Comparison of ENCODE assay signal across 11 cellular contexts in the genomic region with DNA sequence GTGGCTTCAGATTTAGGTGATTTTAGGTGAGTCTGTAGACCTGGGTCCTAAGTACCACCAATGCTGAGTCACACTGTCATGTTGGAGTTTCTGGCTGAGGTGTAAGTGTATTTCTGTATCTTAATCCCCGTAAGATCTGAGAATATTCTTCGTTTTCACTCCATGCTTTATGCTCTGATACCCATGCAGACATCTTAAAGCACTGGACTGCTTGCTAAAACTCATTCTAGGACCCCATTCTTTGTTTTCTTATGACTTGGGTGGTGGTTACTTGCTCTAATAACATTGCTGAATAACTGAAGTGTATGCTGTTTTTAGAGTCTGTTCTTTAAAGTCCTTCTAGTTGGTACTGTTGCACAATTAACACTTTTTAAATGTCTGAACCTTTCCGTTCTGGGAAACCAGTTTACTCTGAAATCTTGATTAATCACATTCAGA. TPM values are rescaled to one million over a fixed set of nuclear protein-coding genes. Genes with fewer than 3 reads are reported as not detected.
DNase-seq lines count a peak whose midpoint lies in the region; ATAC-seq and TF ChIP-seq lines count a peak whose summit lies in the region.
"Had no signal": no experiment of that assay in that cellular context is flagged by ENCODE, and none has a peak within 500 bp of the region (broad histone marks: within the 10 kb centered on the region; RNA-seq: fewer than 3 reads in every experiment).

No MANE protein-coding gene starts in this region.

- H3K9me3 ChIP-seq in fibroblast of lung (ENCODE audit: control insufficient read depth, insufficient read depth, low read depth, low read length) (no peaks in the 10 kb centered on the region), Karpas-422 (ENCODE audit: low read length) (no peaks in the 10 kb centered on the region)

- POLR2A ChIA-PET in T-cell (lab: Charles Lee): interaction anchor here in 1 of 2 donors (0.5 kb wide), 1 partner anchor 38 kb away, joined by 3 read pairs; no protein-coding TSS in a partner anchor

- H4K20me1 ChIP-seq in fibroblast of lung (ENCODE audit: control insufficient read depth, extremely low read depth, insufficient read depth, low read length) (peaks cover 22% of the 10 kb centered on the region), Karpas-422 (ENCODE audit: insufficient read depth, low read depth, low read length) (peaks cover 55% of the 10 kb centered on the region)

- H3K27ac Mint-ChIP-seq in activated T-cell treated with anti-CD3 and anti-CD28 coated beads, Interleukin-2, amount 50 U/mL, for 72 hours: peak overlapping the region; percentile 93
- H3K27ac Mint-ChIP-seq in T-cell: peak overlapping the region; percentile 74 to 89
- H3K27ac Mint-ChIP-seq in stimulated activated naive CD8-positive, alpha-beta T cell treated with anti-CD3 and anti-CD28 coated beads, Interleukin-15, amount 100 ng/mL, for 72 hours: peak overlapping the region; percentile 68 to 78

- no peak overlapping the region for H3K9ac ChIP-seq in fibroblast of lung (ENCODE audit: insufficient read depth, low read length)
- H3K9ac ChIP-seq in Karpas-422 (ENCODE audit: low read length): no peak overlapping the region

- H3K27me3 ChIP-seq in fibroblast of lung (ENCODE audit: control insufficient read depth, insufficient read depth, low read length) (no peaks in the 10 kb centered on the region), Karpas-422 (ENCODE audit: low read length) (no peaks in the 10 kb centered on the region)

- H3K4me1 ChIP-seq in fibroblast of lung (ENCODE audit: control insufficient read depth, extremely low read depth, insufficient read depth, low read length) (peaks cover 13% of the 10 kb centered on the region), Karpas-422 (ENCODE audit: low read length) (peaks cover 51% of the 10 kb centered on the region)

- H3K4me1 Mint-ChIP-seq in activated T-cell treated with anti-CD3 and anti-CD28 coated beads, Interleukin-2, amount 50 U/mL, for 72 hours (ENCODE audit: low read depth): peaks cover 98% of the 10 kb centered on the region
- peaks cover 94 to 95% (median 94%) of the 10 kb centered on the region in 3 donors for H3K4me1 Mint-ChIP-seq in T-cell
- peaks cover 95% of the 10 kb centered on the region for H3K4me1 Mint-ChIP-seq in stimulated activated naive CD8-positive, alpha-beta T cell treated with anti-CD3 and anti-CD28 coated beads, Interleukin-15, amount 100 ng/mL, for 72 hours

- H3K27ac ChIP-seq in fibroblast of lung (ENCODE audit: insufficient read depth, low read length) (no peak overlapping the region), Karpas-422 (ENCODE audit: low read length) (no peak overlapping the region)

- peaks cover 85% of the 10 kb centered on the region for H3K79me2 ChIP-seq in fibroblast of lung (ENCODE audit: control insufficient read depth, insufficient read depth, low read length)
- H3K79me2 ChIP-seq in Karpas-422 (ENCODE audit: low read length): peaks cover 87% of the 10 kb centered on the region

- peak; percentile 63 to 66 for ATAC-seq in activated T-cell treated with anti-CD3 and anti-CD28 coated beads, Interleukin-2, amount 50 U/mL, for 72 hours (replicated peaks in 1 of 2)
- ATAC-seq in T-cell (replicated peaks in 1 of 4): no peak
- peak; percentile 49 for ATAC-seq in stimulated activated naive CD8-positive, alpha-beta T cell treated with anti-CD3 and anti-CD28 coated beads, Interleukin-15, amount 100 ng/mL, for 72 hours

- H3K27me3 Mint-ChIP-seq in activated T-cell treated with anti-CD3 and anti-CD28 coated beads, Interleukin-2, amount 50 U/mL, for 72 hours (ENCODE audit: low read depth): no peaks in the 10 kb centered on the region
- no peaks in the 10 kb centered on the region for H3K27me3 Mint-ChIP-seq in T-cell
- no peaks in the 10 kb centered on the region for H3K27me3 Mint-ChIP-seq in stimulated activated naive CD8-positive, alpha-beta T cell treated with anti-CD3 and anti-CD28 coated beads, Interleukin-15, amount 100 ng/mL, for 72 hours

- no peak for TF ChIP-seq CTCF in fibroblast of lung (conservative IDR thresholded peaks at IDR 0.05 in 1 of 2, IDR thresholded peaks at IDR 0.05 in 1 of 2; ENCODE audit: low read depth in 1 of 2, low read length in 2 of 2)

- H3K4me2 ChIP-seq in fibroblast of lung (ENCODE audit: extremely low read depth, insufficient read depth, low read length) (peak overlapping the region; percentile 15), Karpas-422 (ENCODE audit: low read depth, low read length, poor library complexity, severe bottlenecking) (no peak overlapping the region)

- H3K4me3 ChIP-seq in fibroblast of lung (replicated peaks in 1 of 4; ENCODE audit: control extremely low read depth in 1 of 4, insufficient read depth in 1 of 4, low read depth in 3 of 4, low read length in 4 of 4) (no peak overlapping the region), Karpas-422 (ENCODE audit: low read length) (no peak overlapping the region)

- no peaks in the 10 kb centered on the region for H3K9me2 ChIP-seq in Karpas-422 (replicated peaks; ENCODE audit: insufficient read depth, low read length)

- intact Hi-C loops in head of caudate nucleus (cut with DNase I): no loop called here

- DNase-seq in activated T-cell treated with anti-CD3 and anti-CD28 coated beads, Interleukin-2, amount 50 U/mL, for 72 hours: peak; percentile 19 to 23
- DNase-seq in activated T-cell treated with anti-CD3 and anti-CD28 coated beads for 4 hours (no peak), T-cell (no peak), fibroblast of lung (ENCODE audit: low read depth in 2 of 2) (no peak), head of caudate nucleus (no peak), Karpas-422 (no peak)
- no peak for DNase-seq in stimulated activated naive CD8-positive, alpha-beta T cell treated with anti-CD3 and anti-CD28 coated beads, Interleukin-15, amount 100 ng/mL, for 72 hours
- no peak for DNase-seq in effector CD4-positive, alpha-beta T cell
- DNase-seq: activated effector memory CD4-positive, alpha-beta T cell treated with anti-CD3 and anti-CD28 coated beads, Interleukin-2, amount 50 U/mL, for 16 hours; AML-193; NCI-H446 had no signal

- H3K9me3 Mint-ChIP-seq in activated T-cell treated with anti-CD3 and anti-CD28 coated beads, Interleukin-2, amount 50 U/mL, for 72 hours: no peaks in the 10 kb centered on the region
- no peaks in the 10 kb centered on the region for H3K9me3 Mint-ChIP-seq in T-cell
- no peaks in the 10 kb centered on the region for H3K9me3 Mint-ChIP-seq in stimulated activated naive CD8-positive, alpha-beta T cell treated with anti-CD3 and anti-CD28 coated beads, Interleukin-15, amount 100 ng/mL, for 72 hours

- peaks cover 8% of the 10 kb centered on the region for H3K36me3 ChIP-seq in fibroblast of lung (ENCODE audit: control insufficient read depth, insufficient read depth, low read length)
- H3K36me3 ChIP-seq in Karpas-422 (ENCODE audit: insufficient read depth, low read length): peaks cover 56% of the 10 kb centered on the region

- CTCF ChIA-PET in T-cell (lab: Charles Lee): interaction anchor here in 1 of 2 donors (2.2 kb wide), 1 partner anchor 65 kb away, joined by 6 read pairs; no protein-coding TSS in a partner anchor

- H3K4me3 Mint-ChIP-seq in activated T-cell treated with anti-CD3 and anti-CD28 coated beads, Interleukin-2, amount 50 U/mL, for 72 hours: peak overlapping the region; percentile 80 to 90
- H3K4me3 Mint-ChIP-seq in T-cell: peak overlapping the region; percentile 65 to 77 (median 72)
- peak overlapping the region; percentile 71 to 78 for H3K4me3 Mint-ChIP-seq in stimulated activated naive CD8-positive, alpha-beta T cell treated with anti-CD3 and anti-CD28 coated beads, Interleukin-15, amount 100 ng/mL, for 72 hours

- H2AFZ ChIP-seq in fibroblast of lung (ENCODE audit: low read length): no peak overlapping the region
- H2AFZ ChIP-seq in Karpas-422 (ENCODE audit: low read length): no peak overlapping the region

- peaks cover 10 to 56% of the 10 kb centered on the region in 2 donors for H3K36me3 Mint-ChIP-seq in activated T-cell treated with anti-CD3 and anti-CD28 coated beads, Interleukin-2, amount 50 U/mL, for 72 hours (ENCODE audit: insufficient read depth in 2 of 2)
- peaks cover 61% of the 10 kb centered on the region for H3K36me3 Mint-ChIP-seq in T-cell

RNA-seq across cellular contexts. Expression of gene CDC42, which starts 36.6 kb away (rescaled TPM):
- 100 to 1,000 TPM; 292 to 349 TPM for total RNA-seq in activated T-cell treated with anti-CD3 and anti-CD28 coated beads, Interleukin-2, amount 50 U/mL, for 72 hours
- total RNA-seq in T-cell (100 to 1,000 TPM; 181 to 348 (median 192) TPM), fibroblast of lung (143 and 325 TPM in 2 replicates)
- 400 and 446 TPM in 2 replicates for polyA plus RNA-seq in fibroblast of lung
- polyA plus RNA-seq in fibroblast of lung (2012): 296 and 322 TPM in 2 replicates
- 74.6 and 97.5 TPM in 2 replicates for polyA minus RNA-seq in fibroblast of lung (ENCODE audit: low replicate concordance)
- total RNA-seq in Karpas-422 (2014; rRNA removed; shearing (Covaris generic); ENCODE audit: low replicate concordance): 120 and 223 TPM in 2 replicates

RNA-seq across cellular contexts. Expression of gene WNT4, which starts 53.7 kb away (rescaled TPM):
- not detected for total RNA-seq in activated T-cell treated with anti-CD3 and anti-CD28 coated beads, Interleukin-2, amount 50 U/mL, for 72 hours
- total RNA-seq in T-cell: not detected
- total RNA-seq in fibroblast of lung: under 0.01 TPM in 1 of 2 replicates, not detected in the other
- polyA plus RNA-seq in fibroblast of lung: not detected in 2 replicates
- polyA plus RNA-seq in fibroblast of lung (2012): 0.03 TPM in 1 of 2 replicates, not detected in the other
- polyA minus RNA-seq in fibroblast of lung (ENCODE audit: low replicate concordance): not detected in 2 replicates
- not detected in 2 replicates for total RNA-seq in Karpas-422 (2014; rRNA removed; shearing (Covaris generic); ENCODE audit: low replicate concordance)

Comparison
In these comparisons a context has a peak if more than half of its experiments do, and no peak if none do; other contexts are left out.
1. DNase-seq: peak in activated T-cell treated with anti-CD3 and anti-CD28 coated beads, Interleukin-2, amount 50 U/mL, for 72 hours (2 of 2); none in activated T-cell treated with anti-CD3 and anti-CD28 coated beads for 4 hours (single experiment), T-cell (0 of 34), fibroblast of lung (0 of 2), stimulated activated naive CD8-positive, alpha-beta T cell treated with anti-CD3 and anti-CD28 coated beads, Interleukin-15, amount 100 ng/mL, for 72 hours (0 of 2), head of caudate nucleus (0 of 42), effector CD4-positive, alpha-beta T cell (single experiment) and Karpas-422 (single experiment).
2. ATAC-seq: peak in activated T-cell treated with anti-CD3 and anti-CD28 coated beads, Interleukin-2, amount 50 U/mL, for 72 hours (2 of 2) and stimulated activated naive CD8-positive, alpha-beta T cell treated with anti-CD3 and anti-CD28 coated beads, Interleukin-15, amount 100 ng/mL, for 72 hours (single experiment); none in T-cell (0 of 4).
3. Peak in every context shown above with its lines, with median percentiles within 50 percentile points of each other: H3K27ac Mint-ChIP-seq and H3K4me3 Mint-ChIP-seq.